In genomic region chr1:39269791-39270342, GRCh38 we compare ENCODE assay signal across 10 cellular contexts.
DNase-seq lines count a peak whose midpoint lies in the region; ATAC-seq and TF ChIP-seq lines count a peak whose summit lies in the region.
"Had no signal": no experiment of that assay in that cellular context is flagged by ENCODE, and none has a peak within 500 bp of the region (broad histone marks: within the 10 kb centered on the region; RNA-seq: fewer than 3 reads in every experiment).

No MANE protein-coding gene starts in this region.

- ATAC-seq in GM18909 (IDR thresholded peaks at IDR 0.05; ENCODE audit: poor library complexity, unreplicated experiment) (peak; percentile 75), HG03175 (IDR thresholded peaks at IDR 0.05; ENCODE audit: unreplicated experiment) (peak; percentile 71)

- no peaks in the 10 kb centered on the region for H3K9me3 ChIP-seq in BLaER1
- H3K9me3 ChIP-seq in iPS-18a (ENCODE audit: control insufficient read depth, low read depth, low read length) = no peaks in the 10 kb centered on the region
- H3K9me3 ChIP-seq in tibial artery = no peaks in the 10 kb centered on the region
- H3K9me3 ChIP-seq: heart left ventricle had no signal

- no peaks in the 10 kb centered on the region for H3K9me3 Mint-ChIP-seq in activated CD4-positive, alpha-beta memory T cell treated with anti-CD3 and anti-CD28 coated beads for 36 hours

- H3K36me3 ChIP-seq in BLaER1 = peaks cover 6% of the 10 kb centered on the region; the same call in 1 of the 2 replicates
- no peaks in the 10 kb centered on the region for H3K36me3 ChIP-seq in iPS-18a (ENCODE audit: control insufficient read depth, low read depth, low read length)
- H3K36me3 ChIP-seq in tibial artery = no peaks in the 10 kb centered on the region

- peak overlapping the region; percentile 90 for H3K4me2 ChIP-seq in BLaER1

- intact Hi-C loops in activated CD4-positive, alpha-beta memory T cell treated with anti-CD3 and anti-CD28 coated beads for 36 hours (cut with micrococcal nuclease) = loop anchor here (5.0 kb wide), 1 partner anchor 127 kb away; no protein-coding TSS in a partner anchor
- intact Hi-C loops in tibial artery (cut with DNase I; ENCODE audit: low total_unique reads) = loop anchor here (10.0 kb wide), 1 partner anchor 145 kb away; no protein-coding TSS in a partner anchor

- peaks cover 85% of the 10 kb centered on the region for H4K20me1 ChIP-seq in BLaER1

- peak overlapping the region; percentile 62 for H3K27ac Mint-ChIP-seq in activated CD4-positive, alpha-beta memory T cell treated with anti-CD3 and anti-CD28 coated beads for 36 hours

- no peaks in the 10 kb centered on the region for H3K27me3 Mint-ChIP-seq in activated CD4-positive, alpha-beta memory T cell treated with anti-CD3 and anti-CD28 coated beads for 36 hours

- H3K4me3 ChIP-seq in BLaER1 (peak overlapping the region; percentile 56), iPS-18a (ENCODE audit: low read length) (peak overlapping the region; percentile 61), tibial artery (peak overlapping the region; percentile 44 to 53)

- peaks cover 15% of the 10 kb centered on the region for H3K36me3 Mint-ChIP-seq in activated CD4-positive, alpha-beta memory T cell treated with anti-CD3 and anti-CD28 coated beads for 36 hours

- H3K27ac ChIP-seq in BLaER1 (peak overlapping the region; percentile 83), iPS-18a (ENCODE audit: low read length) (peak overlapping the region; percentile 40), tibial artery (peak overlapping the region; percentile 75 to 77)
- H3K27ac ChIP-seq: HL-60 had no signal

- H3K27me3 ChIP-seq in BLaER1 (no peaks in the 10 kb centered on the region), iPS-18a (ENCODE audit: control insufficient read depth, insufficient read depth, low read length) (no peaks in the 10 kb centered on the region), tibial artery (no peaks in the 10 kb centered on the region)
- H3K27me3 ChIP-seq: heart left ventricle had no signal

- H3K4me3 Mint-ChIP-seq in activated CD4-positive, alpha-beta memory T cell treated with anti-CD3 and anti-CD28 coated beads for 36 hours = no peak overlapping the region

- H3K9ac ChIP-seq in BLaER1 = peak overlapping the region; percentile 67
- H3K9ac ChIP-seq in iPS-18a (ENCODE audit: low read length) = no peak overlapping the region

- peaks cover 81% of the 10 kb centered on the region for H3K4me1 Mint-ChIP-seq in activated CD4-positive, alpha-beta memory T cell treated with anti-CD3 and anti-CD28 coated beads for 36 hours (ENCODE audit: low read depth)

- POLR2A ChIA-PET in activated CD4-positive, alpha-beta memory T cell treated with anti-CD3 and anti-CD28 coated beads for 36 hours (lab: Charles Lee) = interaction anchor here (0.7 to 3.2 kb wide), 2 partner anchors 65 to 129 kb away, joined by 3 to 13 read pairs; partner anchors contain the start of gene MACF1

- peak; percentile 32 for DNase-seq in activated CD4-positive, alpha-beta memory T cell treated with anti-CD3 and anti-CD28 coated beads for 36 hours
- DNase-seq in tibial artery (no peak), GOT3 (lab: John Stamatoyannopoulos, UW) (no peak), middle frontal gyrus (ENCODE audit: extremely low spot score, low spot score) (no peak)
- DNase-seq: heart left ventricle had no signal

- H3K4me1 ChIP-seq in BLaER1 (peaks cover 92% of the 10 kb centered on the region), iPS-18a (ENCODE audit: control insufficient read depth, low read depth, low read length) (peaks cover 52% of the 10 kb centered on the region), tibial artery (peaks cover 0 to 87% (median 52%) of the 10 kb centered on the region in 4 donors)

- CTCF ChIA-PET in activated CD4-positive, alpha-beta memory T cell treated with anti-CD3 and anti-CD28 coated beads for 36 hours (lab: Charles Lee) = interaction anchor here (1.6 to 15.2 kb wide), 4 partner anchors 8 to 86 kb away, joined by 6 to 320 read pairs (median 18); no protein-coding TSS in a partner anchor

- TF ChIP-seq CTCF in tibial artery (IDR thresholded peaks at IDR 0.05) = no peak
